In genomic region chr15:100166313-100166712, GRCh38 we compare ENCODE assay signal across 29 cellular contexts.
"Had no signal": no experiment of that assay in that cellular context is flagged by ENCODE, and none has a peak within 500 bp of the region (broad histone marks: within the 10 kb centered on the region; RNA-seq: fewer than 3 reads in every experiment).

No MANE protein-coding gene starts in this region.

- H3K36me3 ChIP-seq: stomach, suprapubic skin, thoracic aorta, thyroid gland, tibial artery, tibial nerve, transverse colon, upper lobe of left lung, upper lobe of right lung, uterus, vagina had no signal

- H3K27me3 Mint-ChIP-seq: stimulated activated naive CD8-positive, alpha-beta T cell treated with anti-CD3 and anti-CD28 coated beads, Interleukin-15, amount 100 ng/mL, for 72 hours; stimulated activated naive CD8-positive, alpha-beta T cell treated with anti-CD3 and anti-CD28 coated beads, Interleukin-15, Interleukin-2, amounts not matched to agents 100 ng/mL and 50 ng/mL, for 24 hours; type B pancreatic cell had no signal

- H3K27ac ChIP-seq: suprapubic skin, testis, thoracic aorta, thyroid gland, tibial nerve, upper lobe of left lung, upper lobe of right lung, uterus, vagina had no signal

- H3K4me3 Mint-ChIP-seq: stimulated activated effector memory CD8-positive, alpha-beta T cell treated with anti-CD3 and anti-CD28 coated beads, Interleukin-12 subunit alpha, Interleukin-12 subunit beta, amount 100 ng/mL, for 72 hours; stimulated activated memory B cell treated with anti-CD40 and anti-IgM and Interleukin-4, amounts not matched to agents 10 μg/mL and 1 μg/mL and 100 μg/mL, for 72 hours; stimulated activated naive B cell treated with anti-CD40 and anti-IgM and Interleukin-4, amounts not matched to agents 10 μg/mL and 1 μg/mL and 100 μg/mL, for 72 hours; stimulated activated naive CD8-positive, alpha-beta T cell treated with anti-CD3 and anti-CD28 coated beads, Interleukin-15, amount 100 ng/mL, for 72 hours; stimulated activated naive CD8-positive, alpha-beta T cell treated with anti-CD3 and anti-CD28 coated beads, Interleukin-15, Interleukin-2, amounts not matched to agents 100 ng/mL and 50 ng/mL, for 24 hours; type B pancreatic cell had no signal

- ATAC-seq: stimulated activated effector memory CD8-positive, alpha-beta T cell treated with anti-CD3 and anti-CD28 coated beads, Interleukin-12 subunit alpha, Interleukin-12 subunit beta, amount 100 ng/mL, for 72 hours; stimulated activated memory B cell treated with anti-CD40 and anti-IgM and Interleukin-4, amounts not matched to agents 10 μg/mL and 1 μg/mL and 100 μg/mL, for 72 hours; stimulated activated naive B cell treated with anti-CD40 and anti-IgM and Interleukin-4, amounts not matched to agents 10 μg/mL and 1 μg/mL and 100 μg/mL, for 72 hours; stimulated activated naive CD8-positive, alpha-beta T cell treated with anti-CD3 and anti-CD28 coated beads, Interleukin-15, amount 100 ng/mL, for 72 hours; stimulated activated naive CD8-positive, alpha-beta T cell treated with anti-CD3 and anti-CD28 coated beads, Interleukin-15, Interleukin-2, amounts not matched to agents 100 U/mL and 50 U/mL, for 24 hours; upper lobe of right lung had no signal

- DNase-seq: stimulated activated CD4-positive, alpha-beta T cell treated with anti-CD3 and anti-CD28 coated beads, Interleukin-2, amount 100 ng/mL, for 48 hours; stimulated activated CD4-positive, alpha-beta T cell treated with anti-CD3 and anti-CD28 coated beads, Interleukin-4, amount 100 ng/mL, for 1 hour; stimulated activated CD4-positive, alpha-beta T cell treated with anti-CD3 and anti-CD28 coated beads, Interleukin-4, amount 100 ng/mL, for 24 hours; stimulated activated CD4-positive, alpha-beta T cell treated with anti-CD3 and anti-CD28 coated beads, Interleukin-4, amount 100 ng/mL, for 4 hours; stimulated activated CD8-positive, alpha-beta memory T cell treated with anti-CD3 and anti-CD28 coated beads, Interleukin-4, amount 100 ng/mL, for 48 hours; stimulated activated naive B cell treated with anti-CD40 and anti-IgM and Interleukin-4, amounts not matched to agents 10 μg/mL and 1 μg/mL and 100 μg/mL, for 72 hours; stimulated activated naive CD4-positive, alpha-beta T cell; stimulated activated naive CD4-positive, alpha-beta T cell treated with Interleukin-2 at 50 U/mL for 16 hours; stimulated activated naive CD8-positive, alpha-beta T cell treated with anti-CD3 and anti-CD28 coated beads, Interleukin-15, amount 100 ng/mL, for 72 hours; stimulated activated naive CD8-positive, alpha-beta T cell treated with anti-CD3 and anti-CD28 coated beads, Interleukin-15, Interleukin-2, amounts not matched to agents 100 U/mL and 50 U/mL, for 24 hours; stomach; substantia nigra; testis; thyroid gland; tibial artery; transverse colon; trophoblast cell; upper lobe of left lung; upper lobe of right lung; uterus had no signal

- H3K4me1 ChIP-seq: suprapubic skin, testis, upper lobe of left lung, upper lobe of right lung, uterus, vagina had no signal

- H3K4me1 Mint-ChIP-seq: stimulated activated memory B cell treated with anti-CD40 and anti-IgM and Interleukin-4, amounts not matched to agents 10 μg/mL and 1 μg/mL and 100 μg/mL, for 72 hours; stimulated activated naive B cell treated with anti-CD40 and anti-IgM and Interleukin-4, amounts not matched to agents 10 μg/mL and 1 μg/mL and 100 μg/mL, for 72 hours had no signal

- FAIRE-seq: urothelium cell line had no signal

- H3K27me3 ChIP-seq: stomach, suprapubic skin, testis, thyroid gland, tibial artery, tibial nerve, transverse colon, upper lobe of left lung, upper lobe of right lung, uterus, vagina had no signal

- H3K4me3 ChIP-seq: stomach, suprapubic skin, testis, thoracic aorta, thyroid gland, tibial artery, tibial nerve, transverse colon, upper lobe of left lung, upper lobe of right lung, uterus, vagina had no signal

- H3K27ac Mint-ChIP-seq: stimulated activated effector memory CD8-positive, alpha-beta T cell treated with anti-CD3 and anti-CD28 coated beads, Interleukin-12 subunit alpha, Interleukin-12 subunit beta, amount 100 ng/mL, for 72 hours; stimulated activated memory B cell treated with anti-CD40 and anti-IgM and Interleukin-4, amounts not matched to agents 10 μg/mL and 1 μg/mL and 100 μg/mL, for 72 hours; stimulated activated naive B cell treated with anti-CD40 and anti-IgM and Interleukin-4, amounts not matched to agents 10 μg/mL and 1 μg/mL and 100 μg/mL, for 72 hours; stimulated activated naive CD8-positive, alpha-beta T cell treated with anti-CD3 and anti-CD28 coated beads, Interleukin-15, amount 100 ng/mL, for 72 hours; stimulated activated naive CD8-positive, alpha-beta T cell treated with anti-CD3 and anti-CD28 coated beads, Interleukin-15, Interleukin-2, amounts not matched to agents 100 ng/mL and 50 ng/mL, for 24 hours; type B pancreatic cell had no signal

- H3K9me3 Mint-ChIP-seq: stimulated activated effector memory CD8-positive, alpha-beta T cell treated with anti-CD3 and anti-CD28 coated beads, Interleukin-12 subunit alpha, Interleukin-12 subunit beta, amount 100 ng/mL, for 72 hours; stimulated activated memory B cell treated with anti-CD40 and anti-IgM and Interleukin-4, amounts not matched to agents 10 μg/mL and 1 μg/mL and 100 μg/mL, for 72 hours; stimulated activated naive CD8-positive, alpha-beta T cell treated with anti-CD3 and anti-CD28 coated beads, Interleukin-15, amount 100 ng/mL, for 72 hours; stimulated activated naive CD8-positive, alpha-beta T cell treated with anti-CD3 and anti-CD28 coated beads, Interleukin-15, Interleukin-2, amounts not matched to agents 100 ng/mL and 50 ng/mL, for 24 hours; type B pancreatic cell had no signal

- H3K9me3 ChIP-seq: suprapubic skin, testis, thoracic aorta, thyroid gland, tibial nerve, transverse colon, upper lobe of left lung, upper lobe of right lung, uterus, vagina had no signal

- H3K36me3 Mint-ChIP-seq: stimulated activated effector memory CD8-positive, alpha-beta T cell treated with anti-CD3 and anti-CD28 coated beads, Interleukin-12 subunit alpha, Interleukin-12 subunit beta, amount 100 ng/mL, for 72 hours; stimulated activated memory B cell treated with anti-CD40 and anti-IgM and Interleukin-4, amounts not matched to agents 10 μg/mL and 1 μg/mL and 100 μg/mL, for 72 hours; stimulated activated naive B cell treated with anti-CD40 and anti-IgM and Interleukin-4, amounts not matched to agents 10 μg/mL and 1 μg/mL and 100 μg/mL, for 72 hours; type B pancreatic cell had no signal
